8 cellular contexts compared by ENCODE assay signal in the genomic region with DNA sequence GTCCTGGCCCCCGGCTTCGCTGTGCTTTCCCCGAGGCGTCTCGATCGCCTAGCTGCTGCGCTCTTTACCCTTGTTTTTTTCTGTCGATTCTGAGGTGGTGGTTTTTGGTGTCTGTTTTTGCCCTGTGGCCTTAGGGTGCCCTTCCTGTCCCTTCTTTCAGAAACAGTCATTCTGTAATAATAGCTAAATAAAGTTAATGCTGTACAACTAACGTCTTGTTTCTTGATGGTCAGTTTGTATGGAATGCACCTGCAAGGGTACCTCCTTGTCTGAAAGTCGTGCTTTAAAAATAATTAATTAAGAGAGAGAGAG. TPM values are rescaled to one million over a fixed set of nuclear protein-coding genes. Genes with fewer than 3 reads are reported as not detected.
DNase-seq lines count a peak whose midpoint lies in the region; ATAC-seq and TF ChIP-seq lines count a peak whose summit lies in the region.

No MANE protein-coding gene starts in this region.

- ATAC-seq in activated B cell treated with CpG ODN at 0.5 μM for 24 hours (ENCODE audit: low read depth) (no peak), HG03045 (IDR thresholded peaks at IDR 0.05; ENCODE audit: unreplicated experiment) (no peak)

- H3K9me3 ChIP-seq in GM23248 (ENCODE audit: low read depth) (no peaks in the 10 kb centered on the region), iPS-20b (ENCODE audit: insufficient read depth, low read depth, low read length) (no peaks in the 10 kb centered on the region), tibial artery (no peaks in the 10 kb centered on the region)

- POLR2A ChIA-PET in activated B cell treated with CpG ODN at 0.5 μM for 24 hours (lab: Charles Lee): interaction anchor here (0.5 to 1.2 kb wide), 5 partner anchors 9 to 53 kb away, joined by 3 to 19 read pairs (median 3); a partner anchor contains a TSS

- in situ Hi-C loops in GM23248 (cut with MboI) (no loop called here), KBM-7 (cut with MboI; ENCODE audit: low pct_unique_long_range_greater_than_20kb, low sequenced_read_pairs) (no loop called here)

- H3F3A ChIP-seq in GM23248 (ENCODE audit: insufficient read depth): peaks cover 3% of the 10 kb centered on the region; the same call in 1 of the 2 replicates

- H3K79me2 ChIP-seq in GM23248 (ENCODE audit: insufficient read depth): peaks cover 57% of the 10 kb centered on the region

- peak overlapping the region; percentile 69 for H3K27ac ChIP-seq in GM23248
- H3K27ac ChIP-seq in iPS-20b (ENCODE audit: low read length): no peak overlapping the region
- H3K27ac ChIP-seq in tibial artery: peak overlapping the region; percentile 79 to 89

- H3K36me3 ChIP-seq in GM23248 (ENCODE audit: low read depth): peaks cover 23% of the 10 kb centered on the region
- peaks cover 29% of the 10 kb centered on the region for H3K36me3 ChIP-seq in iPS-20b (ENCODE audit: insufficient read depth, low read depth, low read length)
- H3K36me3 ChIP-seq in tibial artery: peaks cover 0 to 9% (median under 1%) of the 10 kb centered on the region in 3 donors

- peak overlapping the region; percentile 90 for H3K9ac ChIP-seq in GM23248
- H3K9ac ChIP-seq in iPS-20b (ENCODE audit: low read depth, low read length): peak overlapping the region; percentile 96

- H4K20me1 ChIP-seq in GM23248 (ENCODE audit: insufficient read depth): no peaks in the 10 kb centered on the region

- H3K9me3 Mint-ChIP-seq in activated B cell treated with CpG ODN at 0.5 μM for 24 hours: no peaks in the 10 kb centered on the region

- intact Hi-C loops in activated B cell treated with CpG ODN at 0.5 μM for 24 hours (cut with micrococcal nuclease): loop anchor here (2.0 to 5.0 kb wide), 2 partner anchors 15 to 854 kb away; no protein-coding TSS in a partner anchor
- intact Hi-C loops in tibial artery (cut with DNase I; ENCODE audit: low total_unique reads): no loop called here

- H3K36me3 Mint-ChIP-seq in activated B cell treated with CpG ODN at 0.5 μM for 24 hours (ENCODE audit: low read depth): peaks cover 24% of the 10 kb centered on the region

- DNase-seq in AG10803 (ENCODE audit: low read depth) (no peak), GM23248 (no peak), activated B cell treated with CpG ODN at 0.5 μM for 24 hours (no peak), tibial artery (no peak), KBM-7 (no peak), kidney tubule cell (ENCODE audit: low spot score) (no peak)

- CTCF ChIA-PET in activated B cell treated with CpG ODN at 0.5 μM for 24 hours (lab: Charles Lee): no interaction called here

- H2AFZ ChIP-seq in GM23248: peak overlapping the region; percentile 90

- no peaks in the 10 kb centered on the region for H3K27me3 ChIP-seq in GM23248 (replicated peaks; ENCODE audit: insufficient read depth)
- no peaks in the 10 kb centered on the region; the same call in 1 of the 2 replicates for H3K27me3 ChIP-seq in iPS-20b (ENCODE audit: insufficient read depth, low read length)
- H3K27me3 ChIP-seq in tibial artery: no peaks in the 10 kb centered on the region

- H3K27ac Mint-ChIP-seq in activated B cell treated with CpG ODN at 0.5 μM for 24 hours: peak overlapping the region; percentile 98

- 0 to 4% methylated on average over 10 of the region's 10 CpGs for WGBS in GM23248 (ENCODE audit: low coverage in 1 of 2, low lambda C conversion rate in 2 of 2, missing lambda C conversion rate in 2 of 2), 2 experiments

- no peak for TF ChIP-seq CTCF in AG10803 (conservative IDR thresholded peaks at IDR 0.05; ENCODE audit: low read length)
- no peak for TF ChIP-seq CTCF in activated B cell treated with CpG ODN at 0.5 μM for 24 hours (IDR thresholded peaks at IDR 0.05)
- TF ChIP-seq CTCF in tibial artery (IDR thresholded peaks at IDR 0.05): no peak

- H3K4me1 ChIP-seq in GM23248 (ENCODE audit: insufficient read depth) (peaks cover 29% of the 10 kb centered on the region), iPS-20b (ENCODE audit: insufficient read depth, low read length) (peaks cover 13% of the 10 kb centered on the region; the same call in 1 of the 2 replicates), tibial artery (peaks cover 0 to 27% (median 16%) of the 10 kb centered on the region in 4 donors)

- no peaks in the 10 kb centered on the region for H3K27me3 Mint-ChIP-seq in activated B cell treated with CpG ODN at 0.5 μM for 24 hours

- peak overlapping the region; percentile 80 for H3K4me3 ChIP-seq in AG10803 (ENCODE audit: low read length)
- H3K4me3 ChIP-seq in GM23248: peak overlapping the region; percentile 93
- H3K4me3 ChIP-seq in iPS-20b (ENCODE audit: low read length): peak overlapping the region; percentile 93
- H3K4me3 ChIP-seq in tibial artery: peak overlapping the region; percentile 71 to 87

- peak overlapping the region; percentile 91 for H3K4me2 ChIP-seq in GM23248 (ENCODE audit: unreplicated experiment)

- H3K9me2 ChIP-seq in GM23248 (ENCODE audit: insufficient read depth): no peaks in the 10 kb centered on the region

- H3K4me1 Mint-ChIP-seq in activated B cell treated with CpG ODN at 0.5 μM for 24 hours: peaks cover 34% of the 10 kb centered on the region

- peak overlapping the region; percentile 99 for H3K4me3 Mint-ChIP-seq in activated B cell treated with CpG ODN at 0.5 μM for 24 hours

RNA-seq across cellular contexts. Expression of a gene that starts 0.7 kb away (rescaled TPM):
- total RNA-seq in GM23248 (2014; rRNA removed; shearing (Covaris generic)): 55.2 and 62.5 TPM in 2 replicates
- 66.5 and 67.6 TPM in 2 replicates for polyA plus RNA-seq in GM23248 (2016; fragmentation: Nextera tagmentation; extraction: Ambion mirVana)
- total RNA-seq in activated B cell treated with CpG ODN at 0.5 μM for 24 hours: 72.7 and 80.1 TPM in 2 replicates

RNA-seq across cellular contexts. Expression of a gene that starts 12.3 kb away (rescaled TPM):
- total RNA-seq in GM23248 (2014; rRNA removed; shearing (Covaris generic)): 33.2 and 36.3 TPM in 2 replicates
- 30.4 and 30.7 TPM in 2 replicates for polyA plus RNA-seq in GM23248 (2016; fragmentation: Nextera tagmentation; extraction: Ambion mirVana)
- total RNA-seq in activated B cell treated with CpG ODN at 0.5 μM for 24 hours: 36.1 and 46.6 TPM in 2 replicates
